21 cellular contexts compared by ENCODE assay signal in genomic region chr18:73992242-73993022, GRCh38.
"Had no signal": no experiment of that assay in that cellular context is flagged by ENCODE, and none has a peak within 500 bp of the region (broad histone marks: within the 10 kb centered on the region; RNA-seq: fewer than 3 reads in every experiment).

No MANE protein-coding gene starts in this region.

- H3K4me1 ChIP-seq: esophagus muscularis mucosa, gastroesophageal sphincter, spleen, stomach, transverse colon had no signal

- H3K27me3 ChIP-seq: esophagus muscularis mucosa, gastroesophageal sphincter, neutrophil, spleen, transverse colon had no signal

- ATAC-seq: effector memory CD8-positive, alpha-beta T cell; gastroesophageal sphincter; left lobe of liver; naive thymus-derived CD8-positive, alpha-beta T cell; sciatic nerve had no signal

- DNase-seq: effector memory CD8-positive, alpha-beta T cell; glutamatergic neuron; islet precursor cell; mammary epithelial cell; naive thymus-derived CD8-positive, alpha-beta T cell; posterior cingulate gyrus; spleen; stimulated activated CD4-positive, alpha-beta T cell treated with anti-CD3 and anti-CD28 coated beads, Interleukin-15, amount 100 ng/mL, for 24 hours; stimulated activated CD4-positive, alpha-beta T cell treated with anti-CD3 and anti-CD28 coated beads, Interleukin-1b, Interleukin-23, amount 100 ng/mL, for 48 hours; stimulated activated CD4-positive, alpha-beta T cell treated with anti-CD3 and anti-CD28 coated beads, Interleukin-4, amount 100 ng/mL, for 4 hours; stimulated activated naive CD4-positive, alpha-beta T cell; stomach; substantia nigra; transverse colon had no signal

- H3K9me3 ChIP-seq: esophagus muscularis mucosa, gastroesophageal sphincter, neutrophil, stomach, thoracic aorta, transverse colon had no signal

- H3K27ac ChIP-seq: epithelial cell of prostate, esophagus muscularis mucosa, gastroesophageal sphincter, neutrophil, spleen, stomach, thoracic aorta, transverse colon had no signal

- H3K4me3 ChIP-seq: esophagus muscularis mucosa, gastroesophageal sphincter, spleen, stomach, thoracic aorta, transverse colon had no signal

- H3K36me3 ChIP-seq: esophagus muscularis mucosa, gastroesophageal sphincter, neutrophil, spleen, stomach, thoracic aorta, transverse colon had no signal
